Comparison of ENCODE assay signal across 12 cellular contexts in genomic region chrX:2552621-2553297, GRCh38. TPM values are rescaled to one million over a fixed set of nuclear protein-coding genes. Genes with fewer than 3 reads are reported as not detected.
DNase-seq lines count a peak whose midpoint lies in the region; ATAC-seq and TF ChIP-seq lines count a peak whose summit lies in the region.
"Had no signal": no experiment of that assay in that cellular context is flagged by ENCODE, and none has a peak within 500 bp of the region (broad histone marks: within the 10 kb centered on the region; RNA-seq: fewer than 3 reads in every experiment).

No MANE protein-coding gene starts in this region.

- H3K9me3 Mint-ChIP-seq in brain (peaks cover 8 to 17% (median 13%) of the 10 kb centered on the region in 5 experiments), mesothelial cell of epicardium (peaks cover 15% of the 10 kb centered on the region)

- no peak for ATAC-seq in GM18498 (IDR thresholded peaks at IDR 0.05; ENCODE audit: unreplicated experiment)

- H3K4me3 Mint-ChIP-seq in brain (peak overlapping the region in 1 of 5 experiments; percentile 21), mesothelial cell of epicardium (no peak overlapping the region)

- H3K36me3 Mint-ChIP-seq in brain, result peaks cover 5% of the 10 kb centered on the region
- no peaks in the 10 kb centered on the region for H3K36me3 Mint-ChIP-seq in mesothelial cell of epicardium

- no peak overlapping the region for H3K4me3 ChIP-seq in AG09309 (ENCODE audit: control insufficient read depth, low read depth, low read length)
- H3K4me3 ChIP-seq: skin epidermis, upper lobe of left lung had no signal

- H3K27ac Mint-ChIP-seq in brain (peak overlapping the region in 4 of 5 experiments; percentile 17 to 61 (median 38)), mesothelial cell of epicardium (peak overlapping the region; percentile 74)

- H3K27me3 Mint-ChIP-seq in brain (peaks cover 7% of the 10 kb centered on the region), mesothelial cell of epicardium (ENCODE audit: low read depth) (no peaks in the 10 kb centered on the region)

- no peak for TF ChIP-seq CTCF in AG09309 (IDR thresholded peaks at IDR 0.05; ENCODE audit: control insufficient read depth, insufficient read depth, low read depth, low read length, missing control alignments)
- no peak for TF ChIP-seq CTCF in brain (conservative IDR thresholded peaks at IDR 0.05)
- TF ChIP-seq CTCF in mesothelial cell of epicardium (IDR thresholded peaks at IDR 0.05; ENCODE audit: unreplicated experiment), result no peak

- H3K4me1 Mint-ChIP-seq in brain (peaks cover 35% of the 10 kb centered on the region), mesothelial cell of epicardium (peaks cover 29% of the 10 kb centered on the region)

- peak; percentile 94 for DNase-seq in AG09309 (ENCODE audit: low read depth)
- peak; percentile 8 for DNase-seq in HT1080 (ENCODE audit: low read depth)
- DNase-seq in mesothelial cell of epicardium (ENCODE audit: low spot score in 2 of 2, unreplicated experiment in 2 of 2), result no peak
- DNase-seq in stimulated activated CD4-positive, alpha-beta T cell treated with anti-CD3 and anti-CD28 coated beads, Interleukin-2, amount 100 ng/mL, for 48 hours, result no peak
- DNase-seq in pons (ENCODE audit: low spot score), result no peak
- no peak for DNase-seq in C1 segment of cervical spinal cord (lab: John Stamatoyannopoulos, UW)
- DNase-seq: effector CD4-positive, alpha-beta T cell; NCI-H2171; upper lobe of left lung had no signal

RNA-seq across cellular contexts. Expression of gene DHRSX, which starts 52.0 kb away (rescaled TPM):
- 13.3 and 22.7 TPM in 2 replicates for total RNA-seq in HT1080 (2014; rRNA removed; shearing (Covaris generic))
- polyA plus RNA-seq in HT1080 (2015; cell fraction: cytosol; rRNA removed), result 10.8 and 23.3 TPM in 2 replicates
- 7.4 and 11.5 TPM in 2 replicates for polyA plus RNA-seq in HT1080 (2015; cell fraction: nucleus; rRNA removed)
- polyA plus RNA-seq in brain (ENCODE audit: insufficient read depth, low read depth, low replicate concordance), result 18.1 TPM
- total RNA-seq in mesothelial cell of epicardium, result 43.5 to 46.0 TPM (median 44.3 TPM) in 3 replicates

RNA-seq across cellular contexts. Expression of gene ZBED1, which starts 52.0 kb away (rescaled TPM):
- total RNA-seq in HT1080 (2014; rRNA removed; shearing (Covaris generic)), result 27.6 and 32.7 TPM in 2 replicates
- 25.8 and 29.1 TPM in 2 replicates for polyA plus RNA-seq in HT1080 (2015; cell fraction: cytosol; rRNA removed)
- polyA plus RNA-seq in HT1080 (2015; cell fraction: nucleus; rRNA removed), result 12.3 and 14.1 TPM in 2 replicates
- 21.2 TPM for polyA plus RNA-seq in brain (ENCODE audit: insufficient read depth, low read depth, low replicate concordance)
- total RNA-seq in mesothelial cell of epicardium, result 42.5 to 46.3 TPM (median 46.1 TPM) in 3 replicates

Comparison
In these comparisons a context has a peak if more than half of its experiments do, and no peak if none do; other contexts are left out.
1. DNase-seq: peak in AG09309 (single experiment) and HT1080 (single experiment); none in mesothelial cell of epicardium (0 of 2), stimulated activated CD4-positive, alpha-beta T cell treated with anti-CD3 and anti-CD28 coated beads, Interleukin-2, amount 100 ng/mL, for 48 hours (0 of 2), pons (single experiment) and C1 segment of cervical spinal cord (0 of 14).